ENCODE assay signal across 35 cellular contexts in genomic region chr4:158588285-158588684, GRCh38.
"Had no signal": no experiment of that assay in that cellular context is flagged by ENCODE, and none has a peak within 500 bp of the region (broad histone marks: within the 10 kb centered on the region; RNA-seq: fewer than 3 reads in every experiment).

No MANE protein-coding gene starts in this region.

- H3K4me1 Mint-ChIP-seq: activated CD4-positive, alpha-beta memory T cell treated with anti-CD3 and anti-CD28 coated beads, Interleukin-2, amount 10 ng/mL, durations not matched to agents 7 days and 5 days; activated CD4-positive, alpha-beta T cell treated with anti-CD3 and anti-CD28 coated beads, Interleukin-2, amount 10 ng/mL, durations not matched to agents 7 days and 5 days; activated T-helper 17 cell treated with anti-CD3 and anti-CD28 coated beads, Interleukin-2, amount 50 U/mL, for 72 hours; T-helper 17 cell had no signal

- H3K9me3 ChIP-seq: esophagus muscularis mucosa, gastrocnemius medialis, heart right ventricle had no signal

- H3K4me3 ChIP-seq: esophagus muscularis mucosa, gastrocnemius medialis, heart right ventricle, hepatocyte had no signal

- H3K4me3 Mint-ChIP-seq: activated CD4-positive, alpha-beta memory T cell treated with anti-CD3 and anti-CD28 coated beads, Interleukin-2, amount 10 ng/mL, durations not matched to agents 7 days and 5 days; activated CD4-positive, alpha-beta T cell treated with anti-CD3 and anti-CD28 coated beads, Interleukin-2, amount 10 ng/mL, durations not matched to agents 7 days and 5 days; activated naive CD8-positive, alpha-beta T cell; activated T-cell treated with anti-CD3 and anti-CD28 coated beads, Interleukin-2, amount 50 U/mL, for 4 hours; activated T-helper 17 cell treated with anti-CD3 and anti-CD28 coated beads, Interleukin-2, amount 50 U/mL, for 72 hours; effector memory CD8-positive, alpha-beta T cell; T-helper 17 cell; T-helper 2 cell treated with Interferon-gamma antibody and Interleukin-4, amounts not matched to agents 5 μg/mL and 100 μg/mL, for 36 hours had no signal

- H3K4me1 ChIP-seq: esophagus muscularis mucosa, foreskin keratinocyte, gastrocnemius medialis, heart right ventricle had no signal

- H2AFZ ChIP-seq: hepatocyte had no signal

- DNase-seq: activated CD4-positive, alpha-beta memory T cell treated with anti-CD3 and anti-CD28 coated beads, Interleukin-2, amount 10 ng/mL, durations not matched to agents 7 days and 5 days; activated CD4-positive, alpha-beta T cell treated with anti-CD3 and anti-CD28 coated beads for 1 hour; activated CD4-positive, alpha-beta T cell treated with anti-CD3 and anti-CD28 coated beads for 4 hours; activated CD4-positive, alpha-beta T cell treated with anti-CD3 and anti-CD28 coated beads, Interleukin-2, amount 10 ng/mL, durations not matched to agents 7 days and 5 days; activated CD4-positive, alpha-beta T cell treated with anti-CD3 and anti-CD28 coated beads, Interleukin-2, amount 50 U/mL, for 4 hours; activated CD4-positive, CD25-positive, alpha-beta regulatory T cell; activated CD8-positive, alpha-beta memory T cell treated with anti-CD3 and anti-CD28 coated beads, Interleukin-2, amount 50 U/mL, for 48 hours; activated effector memory CD4-positive, alpha-beta T cell treated with Interleukin-2 at 50 U/mL for 16 hours; activated gamma-delta T cell treated with Interleukin-2 at 50 U/mL for 16 hours; activated naive CD4-positive, alpha-beta T cell treated with anti-CD3 and anti-CD28 coated beads, Interleukin-2, amount 50 U/mL, for 16 hours; activated naive CD4-positive, alpha-beta T cell treated with Interleukin-2 at 50 U/mL for 16 hours; activated T-cell treated with anti-CD3 and anti-CD28 coated beads for 4 hours; activated T-cell treated with anti-CD3 and anti-CD28 coated beads, Interleukin-2, amount 50 U/mL, for 4 hours; amniotic stem cell; brain microvascular endothelial cell; cortex of kidney; dermis blood vessel endothelial cell; effector CD4-positive, alpha-beta T cell; effector memory CD8-positive, alpha-beta T cell; erythroblast; foreskin keratinocyte; gastrocnemius medialis; glutamatergic neuron; heart right ventricle; T-helper 17 cell; T1000; WERI-Rb-1 had no signal

- H3K27ac Mint-ChIP-seq: activated CD4-positive, alpha-beta memory T cell treated with anti-CD3 and anti-CD28 coated beads, Interleukin-2, amount 10 ng/mL, durations not matched to agents 7 days and 5 days; activated CD4-positive, alpha-beta T cell treated with anti-CD3 and anti-CD28 coated beads, Interleukin-2, amount 10 ng/mL, durations not matched to agents 7 days and 5 days; activated naive CD8-positive, alpha-beta T cell; activated T-helper 17 cell treated with anti-CD3 and anti-CD28 coated beads, Interleukin-2, amount 50 U/mL, for 72 hours; effector memory CD8-positive, alpha-beta T cell; T-helper 17 cell; T-helper 2 cell treated with Interferon-gamma antibody and Interleukin-4, amounts not matched to agents 5 μg/mL and 100 μg/mL, for 36 hours had no signal

- H3K9me3 Mint-ChIP-seq: activated CD4-positive, alpha-beta memory T cell treated with anti-CD3 and anti-CD28 coated beads, Interleukin-2, amount 10 ng/mL, durations not matched to agents 7 days and 5 days; activated CD4-positive, alpha-beta T cell treated with anti-CD3 and anti-CD28 coated beads, Interleukin-2, amount 10 ng/mL, durations not matched to agents 7 days and 5 days; activated T-cell treated with anti-CD3 and anti-CD28 coated beads, Interleukin-2, amount 50 U/mL, for 4 hours; activated T-helper 17 cell treated with anti-CD3 and anti-CD28 coated beads, Interleukin-2, amount 50 U/mL, for 72 hours; effector memory CD8-positive, alpha-beta T cell; T-helper 2 cell treated with Interferon-gamma antibody and Interleukin-4, amounts not matched to agents 5 μg/mL and 100 μg/mL, for 36 hours had no signal

- H3K36me3 ChIP-seq: brain microvascular endothelial cell, esophagus muscularis mucosa, gastrocnemius medialis, heart right ventricle, WERI-Rb-1 had no signal

- H3K79me2 ChIP-seq: hepatocyte had no signal

- ATAC-seq: activated T-cell treated with anti-CD3 and anti-CD28 coated beads, Interleukin-2, amount 50 U/mL, for 4 hours; activated T-helper 17 cell treated with anti-CD3 and anti-CD28 coated beads, Interleukin-2, amount 50 U/mL, for 72 hours; effector memory CD8-positive, alpha-beta T cell; foreskin keratinocyte; gastrocnemius medialis; heart right ventricle; T-helper 17 cell had no signal

- FAIRE-seq: astrocyte, bronchial epithelial cell, colon had no signal

- H3K4me2 ChIP-seq: hepatocyte had no signal

- H3K27ac ChIP-seq: brain microvascular endothelial cell, esophagus muscularis mucosa, foreskin keratinocyte, gastrocnemius medialis, heart right ventricle, hepatocyte, WERI-Rb-1 had no signal

- H3K27me3 ChIP-seq: brain microvascular endothelial cell, esophagus muscularis mucosa, foreskin keratinocyte, gastrocnemius medialis, heart right ventricle, hepatocyte had no signal

- H3K36me3 Mint-ChIP-seq: activated naive CD8-positive, alpha-beta T cell had no signal
